27 cellular contexts compared by ENCODE assay signal in genomic region chr10:88938039-88938438, GRCh38.
"Had no signal": no experiment of that assay in that cellular context is flagged by ENCODE, and none has a peak within 500 bp of the region (broad histone marks: within the 10 kb centered on the region; RNA-seq: fewer than 3 reads in every experiment).

No MANE protein-coding gene starts in this region.

- DNase-seq: activated CD4-positive, alpha-beta T cell treated with anti-CD3 and anti-CD28 coated beads for 4 hours; activated CD4-positive, alpha-beta T cell treated with anti-CD3 and anti-CD28 coated beads, Interleukin-2, amount 50 U/mL, for 4 hours; activated CD8-positive, alpha-beta memory T cell treated with anti-CD3 and anti-CD28 coated beads, Interleukin-2, amount 50 U/mL, for 48 hours; activated naive CD8-positive, alpha-beta T cell treated with anti-CD3 and anti-CD28 coated beads, Interleukin-2, amount 50 U/mL, for 24 hours; activated T-cell treated with anti-CD3 and anti-CD28 coated beads, Interleukin-2, amount 50 U/mL, for 24 hours; amygdala; colonic mucosa; dorsolateral prefrontal cortex; effector memory CD8-positive, alpha-beta T cell; erythroblast; heart right ventricle; naive thymus-derived CD4-positive, alpha-beta T cell; pancreas; SK-N-SH; stimulated activated CD4-positive, alpha-beta T cell treated with anti-CD3 and anti-CD28 coated beads, Interleukin-1b, Interleukin-23, amount 100 ng/mL, for 48 hours; stimulated activated naive CD4-positive, alpha-beta T cell; SW 1271; T-helper 9 cell; upper lobe of left lung had no signal

- H3K27me3 ChIP-seq: colonic mucosa, dorsolateral prefrontal cortex, heart right ventricle, pancreas, upper lobe of left lung had no signal

- H3K36me3 ChIP-seq: colonic mucosa, pancreas, prostate gland had no signal

- H3K9me3 ChIP-seq: colonic mucosa, heart right ventricle, pancreas, prostate gland, SK-N-SH, upper lobe of left lung had no signal

- H3K4me3 ChIP-seq: colonic mucosa, dorsolateral prefrontal cortex, heart right ventricle, pancreas, prostate gland, smooth muscle cell, upper lobe of left lung had no signal

- H3K9ac ChIP-seq: SK-N-SH had no signal

- H3K9me3 Mint-ChIP-seq: activated naive CD4-positive, alpha-beta T cell treated with anti-CD3 and anti-CD28 coated beads, Interleukin-2, amount 50 U/mL, for 24 hours; activated naive CD8-positive, alpha-beta T cell treated with anti-CD3 and anti-CD28 coated beads, Interleukin-2, amount 50 U/mL, for 24 hours; activated T-cell treated with anti-CD3 and anti-CD28 coated beads, Interleukin-2, amount 50 U/mL, for 24 hours; activated T-helper 2 cell treated with anti-CD3 and anti-CD28 coated beads, Interferon-gamma antibody, Interleukin-2, Interleukin-4, amounts not matched to agents 10 μg/mL and 5 μg/mL and 100 μg/mL, durations not matched to agents 14 hours and 24 hours and 36 hours; central memory CD8-positive, alpha-beta T cell; effector memory CD8-positive, alpha-beta T cell; mesothelial cell of epicardium; naive thymus-derived CD4-positive, alpha-beta T cell; T-helper 1 cell treated with Interleukin-12 subunit alpha and Interleukin-12 subunit beta and Interleukin-4 antibody, amounts not matched to agents 30 μg/mL and 1 μg/mL, for 36 hours had no signal

- H3K27me3 Mint-ChIP-seq: activated naive CD4-positive, alpha-beta T cell treated with anti-CD3 and anti-CD28 coated beads, Interleukin-2, amount 50 U/mL, for 24 hours; activated naive CD8-positive, alpha-beta T cell treated with anti-CD3 and anti-CD28 coated beads, Interleukin-2, amount 50 U/mL, for 24 hours; activated T-cell treated with anti-CD3 and anti-CD28 coated beads, Interleukin-2, amount 50 U/mL, for 24 hours; central memory CD8-positive, alpha-beta T cell; effector memory CD8-positive, alpha-beta T cell; naive thymus-derived CD4-positive, alpha-beta T cell had no signal

- H3K36me3 Mint-ChIP-seq: activated naive CD4-positive, alpha-beta T cell treated with anti-CD3 and anti-CD28 coated beads, Interleukin-2, amount 50 U/mL, for 24 hours had no signal

- H3K4me3 Mint-ChIP-seq: activated naive CD4-positive, alpha-beta T cell treated with anti-CD3 and anti-CD28 coated beads, Interleukin-2, amount 50 U/mL, for 24 hours; activated naive CD8-positive, alpha-beta T cell treated with anti-CD3 and anti-CD28 coated beads, Interleukin-2, amount 50 U/mL, for 24 hours; activated T-cell treated with anti-CD3 and anti-CD28 coated beads, Interleukin-2, amount 50 U/mL, for 24 hours; central memory CD8-positive, alpha-beta T cell; effector memory CD8-positive, alpha-beta T cell; mesothelial cell of epicardium; naive thymus-derived CD4-positive, alpha-beta T cell; T-helper 1 cell treated with Interleukin-12 subunit alpha and Interleukin-12 subunit beta and Interleukin-4 antibody, amounts not matched to agents 30 μg/mL and 1 μg/mL, for 36 hours had no signal

- H3K27ac Mint-ChIP-seq: activated naive CD4-positive, alpha-beta T cell treated with anti-CD3 and anti-CD28 coated beads, Interleukin-2, amount 50 U/mL, for 24 hours; activated naive CD8-positive, alpha-beta T cell treated with anti-CD3 and anti-CD28 coated beads, Interleukin-2, amount 50 U/mL, for 24 hours; activated T-cell treated with anti-CD3 and anti-CD28 coated beads, Interleukin-2, amount 50 U/mL, for 24 hours; activated T-helper 2 cell treated with anti-CD3 and anti-CD28 coated beads, Interferon-gamma antibody, Interleukin-2, Interleukin-4, amounts not matched to agents 10 μg/mL and 5 μg/mL and 100 μg/mL, durations not matched to agents 14 hours and 24 hours and 36 hours; mesothelial cell of epicardium; T-helper 1 cell treated with Interleukin-12 subunit alpha and Interleukin-12 subunit beta and Interleukin-4 antibody, amounts not matched to agents 30 μg/mL and 1 μg/mL, for 36 hours had no signal

- H3K4me1 ChIP-seq: colonic mucosa, prostate gland had no signal

- ATAC-seq: activated naive CD8-positive, alpha-beta T cell treated with anti-CD3 and anti-CD28 coated beads, Interleukin-2, amount 50 U/mL, for 24 hours; effector memory CD8-positive, alpha-beta T cell; heart right ventricle; naive thymus-derived CD4-positive, alpha-beta T cell; pancreas had no signal

- H3K27ac ChIP-seq: colonic mucosa, dorsolateral prefrontal cortex, pancreas, prostate gland, upper lobe of left lung, VCaP had no signal
